ENCODE assay signal across 2 cellular contexts in the genomic region with DNA sequence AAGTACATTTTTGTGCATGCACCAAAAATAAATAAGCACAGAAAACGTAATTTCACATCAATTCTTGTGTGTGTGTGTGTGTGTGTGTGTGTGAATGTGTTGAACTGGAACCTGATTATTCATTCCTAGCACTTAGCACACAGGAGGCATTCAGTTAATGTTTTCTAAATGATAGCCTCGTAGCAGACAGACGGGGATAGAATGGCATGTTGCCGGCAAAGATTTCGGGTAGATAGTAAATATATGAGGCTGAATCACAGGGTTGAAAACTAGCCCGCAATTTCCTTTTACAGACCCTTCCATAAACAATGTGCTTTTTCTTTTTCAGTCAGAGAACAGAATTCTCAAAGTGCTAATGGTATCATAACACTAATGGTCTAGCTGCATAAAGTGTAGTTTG.
TF ChIP-seq lines count a peak whose summit lies in the region.

No MANE protein-coding gene starts in this region.

TF ChIP-seq in IMR-90, 13 proteins besides CTCF, POLR2A, EP300 and RAD21:
- TF ChIP-seq CHD1 (IDR thresholded peaks at IDR 0.05; ENCODE audit: low read depth, low read length) (no peak), SMC3 (IDR thresholded peaks at IDR 0.05; ENCODE audit: low read depth, low read length) (no peak), RCOR1 (IDR thresholded peaks at IDR 0.05; ENCODE audit: insufficient replicate concordance, low read length) (no peak), MAZ (IDR thresholded peaks at IDR 0.05; ENCODE audit: borderline replicate concordance, low read depth, low read length) (no peak), NFE2L2 (IDR thresholded peaks at IDR 0.05; ENCODE audit: low read depth, low read length) (no peak), RFX5 (IDR thresholded peaks at IDR 0.05; ENCODE audit: low read depth, low read length) (no peak), MAFK (IDR thresholded peaks at IDR 0.05; ENCODE audit: low read depth, low read length) (no peak), BHLHE40 (IDR thresholded peaks at IDR 0.05; ENCODE audit: low read depth, low read length) (no peak), CEBPB (IDR thresholded peaks at IDR 0.05; ENCODE audit: low read depth, low read length) (no peak), MXI1 (IDR thresholded peaks at IDR 0.05; ENCODE audit: borderline replicate concordance, low read depth, low read length) (no peak), FOS (IDR thresholded peaks at IDR 0.05; ENCODE audit: low read depth, low read length) (no peak)
- TF ChIP-seq, protein P1, sequence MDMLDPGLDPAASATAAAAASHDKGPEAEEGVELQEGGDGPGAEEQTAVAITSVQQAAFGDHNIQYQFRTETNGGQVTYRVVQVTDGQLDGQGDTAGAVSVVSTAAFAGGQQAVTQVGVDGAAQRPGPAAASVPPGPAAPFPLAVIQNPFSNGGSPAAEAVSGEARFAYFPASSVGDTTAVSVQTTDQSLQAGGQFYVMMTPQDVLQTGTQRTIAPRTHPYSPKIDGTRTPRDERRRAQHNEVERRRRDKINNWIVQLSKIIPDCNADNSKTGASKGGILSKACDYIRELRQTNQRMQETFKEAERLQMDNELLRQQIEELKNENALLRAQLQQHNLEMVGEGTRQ (IDR thresholded peaks at IDR 0.05; ENCODE audit: low read depth, low read length), result no peak
- TF ChIP-seq, protein P2, sequence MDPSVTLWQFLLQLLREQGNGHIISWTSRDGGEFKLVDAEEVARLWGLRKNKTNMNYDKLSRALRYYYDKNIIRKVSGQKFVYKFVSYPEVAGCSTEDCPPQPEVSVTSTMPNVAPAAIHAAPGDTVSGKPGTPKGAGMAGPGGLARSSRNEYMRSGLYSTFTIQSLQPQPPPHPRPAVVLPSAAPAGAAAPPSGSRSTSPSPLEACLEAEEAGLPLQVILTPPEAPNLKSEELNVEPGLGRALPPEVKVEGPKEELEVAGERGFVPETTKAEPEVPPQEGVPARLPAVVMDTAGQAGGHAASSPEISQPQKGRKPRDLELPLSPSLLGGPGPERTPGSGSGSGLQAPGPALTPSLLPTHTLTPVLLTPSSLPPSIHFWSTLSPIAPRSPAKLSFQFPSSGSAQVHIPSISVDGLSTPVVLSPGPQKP (IDR thresholded peaks at IDR 0.05; ENCODE audit: borderline replicate concordance, low read depth, low read length), result no peak

TF ChIP-seq in GM23338, 12 proteins besides CTCF, POLR2A, EP300 and RAD21:
- TF ChIP-seq JUNB (IDR thresholded peaks at IDR 0.05; ENCODE audit: unreplicated experiment) (no peak), NANOG (IDR thresholded peaks at IDR 0.05; ENCODE audit: borderline replicate concordance) (no peak), CREB1 (CRISPR knock-in tag; IDR thresholded peaks at IDR 0.05; ENCODE audit: low read depth) (no peak), STAT1 (IDR thresholded peaks at IDR 0.05; ENCODE audit: unreplicated experiment) (no peak), EZH2phosphoT487 (IDR thresholded peaks at IDR 0.05; ENCODE audit: unreplicated experiment) (no peak), EZH2 (IDR thresholded peaks at IDR 0.05; ENCODE audit: low read depth, unreplicated experiment) (no peak)
- TF ChIP-seq, protein P3, sequence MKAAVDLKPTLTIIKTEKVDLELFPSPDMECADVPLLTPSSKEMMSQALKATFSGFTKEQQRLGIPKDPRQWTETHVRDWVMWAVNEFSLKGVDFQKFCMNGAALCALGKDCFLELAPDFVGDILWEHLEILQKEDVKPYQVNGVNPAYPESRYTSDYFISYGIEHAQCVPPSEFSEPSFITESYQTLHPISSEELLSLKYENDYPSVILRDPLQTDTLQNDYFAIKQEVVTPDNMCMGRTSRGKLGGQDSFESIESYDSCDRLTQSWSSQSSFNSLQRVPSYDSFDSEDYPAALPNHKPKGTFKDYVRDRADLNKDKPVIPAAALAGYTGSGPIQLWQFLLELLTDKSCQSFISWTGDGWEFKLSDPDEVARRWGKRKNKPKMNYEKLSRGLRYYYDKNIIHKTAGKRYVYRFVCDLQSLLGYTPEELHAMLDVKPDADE (IDR thresholded peaks at IDR 0.05), result no peak
- TF ChIP-seq, protein P4, sequence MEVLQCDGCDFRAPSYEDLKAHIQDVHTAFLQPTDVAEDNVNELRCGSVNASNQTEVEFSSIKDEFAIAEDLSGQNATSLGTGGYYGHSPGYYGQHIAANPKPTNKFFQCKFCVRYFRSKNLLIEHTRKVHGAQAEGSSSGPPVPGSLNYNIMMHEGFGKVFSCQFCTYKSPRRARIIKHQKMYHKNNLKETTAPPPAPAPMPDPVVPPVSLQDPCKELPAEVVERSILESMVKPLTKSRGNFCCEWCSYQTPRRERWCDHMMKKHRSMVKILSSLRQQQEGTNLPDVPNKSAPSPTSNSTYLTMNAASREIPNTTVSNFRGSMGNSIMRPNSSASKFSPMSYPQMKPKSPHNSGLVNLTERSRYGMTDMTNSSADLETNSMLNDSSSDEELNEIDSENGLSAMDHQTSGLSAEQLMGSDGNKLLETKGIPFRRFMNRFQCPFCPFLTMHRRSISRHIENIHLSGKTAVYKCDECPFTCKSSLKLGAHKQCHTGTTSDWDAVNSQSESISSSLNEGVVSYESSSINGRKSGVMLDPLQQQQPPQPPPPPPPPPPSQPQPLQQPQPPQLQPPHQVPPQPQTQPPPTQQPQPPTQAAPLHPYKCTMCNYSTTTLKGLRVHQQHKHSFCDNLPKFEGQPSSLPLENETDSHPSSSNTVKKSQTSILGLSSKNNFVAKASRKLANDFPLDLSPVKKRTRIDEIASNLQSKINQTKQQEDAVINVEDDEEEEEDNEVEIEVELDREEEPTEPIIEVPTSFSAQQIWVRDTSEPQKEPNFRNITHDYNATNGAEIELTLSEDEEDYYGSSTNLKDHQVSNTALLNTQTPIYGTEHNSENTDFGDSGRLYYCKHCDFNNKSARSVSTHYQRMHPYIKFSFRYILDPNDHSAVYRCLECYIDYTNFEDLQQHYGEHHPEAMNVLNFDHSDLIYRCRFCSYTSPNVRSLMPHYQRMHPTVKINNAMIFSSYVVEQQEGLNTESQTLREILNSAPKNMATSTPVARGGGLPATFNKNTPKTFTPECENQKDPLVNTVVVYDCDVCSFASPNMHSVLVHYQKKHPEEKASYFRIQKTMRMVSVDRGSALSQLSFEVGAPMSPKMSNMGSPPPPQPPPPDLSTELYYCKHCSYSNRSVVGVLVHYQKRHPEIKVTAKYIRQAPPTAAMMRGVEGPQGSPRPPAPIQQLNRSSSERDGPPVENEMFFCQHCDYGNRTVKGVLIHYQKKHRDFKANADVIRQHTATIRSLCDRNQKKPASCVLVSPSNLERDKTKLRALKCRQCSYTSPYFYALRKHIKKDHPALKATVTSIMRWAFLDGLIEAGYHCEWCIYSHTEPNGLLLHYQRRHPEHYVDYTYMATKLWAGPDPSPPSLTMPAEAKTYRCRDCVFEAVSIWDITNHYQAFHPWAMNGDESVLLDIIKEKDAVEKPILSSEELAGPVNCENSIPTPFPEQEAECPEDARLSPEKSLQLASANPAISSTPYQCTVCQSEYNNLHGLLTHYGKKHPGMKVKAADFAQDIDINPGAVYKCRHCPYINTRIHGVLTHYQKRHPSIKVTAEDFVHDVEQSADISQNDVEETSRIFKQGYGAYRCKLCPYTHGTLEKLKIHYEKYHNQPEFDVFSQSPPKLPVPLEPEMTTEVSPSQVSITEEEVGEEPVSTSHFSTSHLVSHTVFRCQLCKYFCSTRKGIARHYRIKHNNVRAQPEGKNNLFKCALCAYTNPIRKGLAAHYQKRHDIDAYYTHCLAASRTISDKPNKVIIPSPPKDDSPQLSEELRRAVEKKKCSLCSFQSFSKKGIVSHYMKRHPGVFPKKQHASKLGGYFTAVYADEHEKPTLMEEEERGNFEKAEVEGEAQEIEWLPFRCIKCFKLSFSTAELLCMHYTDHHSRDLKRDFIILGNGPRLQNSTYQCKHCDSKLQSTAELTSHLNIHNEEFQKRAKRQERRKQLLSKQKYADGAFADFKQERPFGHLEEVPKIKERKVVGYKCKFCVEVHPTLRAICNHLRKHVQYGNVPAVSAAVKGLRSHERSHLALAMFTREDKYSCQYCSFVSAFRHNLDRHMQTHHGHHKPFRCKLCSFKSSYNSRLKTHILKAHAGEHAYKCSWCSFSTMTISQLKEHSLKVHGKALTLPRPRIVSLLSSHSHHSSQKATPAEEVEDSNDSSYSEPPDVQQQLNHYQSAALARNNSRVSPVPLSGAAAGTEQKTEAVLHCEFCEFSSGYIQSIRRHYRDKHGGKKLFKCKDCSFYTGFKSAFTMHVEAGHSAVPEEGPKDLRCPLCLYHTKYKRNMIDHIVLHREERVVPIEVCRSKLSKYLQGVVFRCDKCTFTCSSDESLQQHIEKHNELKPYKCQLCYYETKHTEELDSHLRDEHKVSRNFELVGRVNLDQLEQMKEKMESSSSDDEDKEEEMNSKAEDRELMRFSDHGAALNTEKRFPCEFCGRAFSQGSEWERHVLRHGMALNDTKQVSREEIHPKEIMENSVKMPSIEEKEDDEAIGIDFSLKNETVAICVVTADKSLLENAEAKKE (CRISPR knock-in tag; IDR thresholded peaks at IDR 0.05), result no peak
- TF ChIP-seq, protein P5, sequence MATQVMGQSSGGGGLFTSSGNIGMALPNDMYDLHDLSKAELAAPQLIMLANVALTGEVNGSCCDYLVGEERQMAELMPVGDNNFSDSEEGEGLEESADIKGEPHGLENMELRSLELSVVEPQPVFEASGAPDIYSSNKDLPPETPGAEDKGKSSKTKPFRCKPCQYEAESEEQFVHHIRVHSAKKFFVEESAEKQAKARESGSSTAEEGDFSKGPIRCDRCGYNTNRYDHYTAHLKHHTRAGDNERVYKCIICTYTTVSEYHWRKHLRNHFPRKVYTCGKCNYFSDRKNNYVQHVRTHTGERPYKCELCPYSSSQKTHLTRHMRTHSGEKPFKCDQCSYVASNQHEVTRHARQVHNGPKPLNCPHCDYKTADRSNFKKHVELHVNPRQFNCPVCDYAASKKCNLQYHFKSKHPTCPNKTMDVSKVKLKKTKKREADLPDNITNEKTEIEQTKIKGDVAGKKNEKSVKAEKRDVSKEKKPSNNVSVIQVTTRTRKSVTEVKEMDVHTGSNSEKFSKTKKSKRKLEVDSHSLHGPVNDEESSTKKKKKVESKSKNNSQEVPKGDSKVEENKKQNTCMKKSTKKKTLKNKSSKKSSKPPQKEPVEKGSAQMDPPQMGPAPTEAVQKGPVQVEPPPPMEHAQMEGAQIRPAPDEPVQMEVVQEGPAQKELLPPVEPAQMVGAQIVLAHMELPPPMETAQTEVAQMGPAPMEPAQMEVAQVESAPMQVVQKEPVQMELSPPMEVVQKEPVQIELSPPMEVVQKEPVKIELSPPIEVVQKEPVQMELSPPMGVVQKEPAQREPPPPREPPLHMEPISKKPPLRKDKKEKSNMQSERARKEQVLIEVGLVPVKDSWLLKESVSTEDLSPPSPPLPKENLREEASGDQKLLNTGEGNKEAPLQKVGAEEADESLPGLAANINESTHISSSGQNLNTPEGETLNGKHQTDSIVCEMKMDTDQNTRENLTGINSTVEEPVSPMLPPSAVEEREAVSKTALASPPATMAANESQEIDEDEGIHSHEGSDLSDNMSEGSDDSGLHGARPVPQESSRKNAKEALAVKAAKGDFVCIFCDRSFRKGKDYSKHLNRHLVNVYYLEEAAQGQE (IDR thresholded peaks at IDR 0.05; ENCODE audit: unreplicated experiment), result no peak
